ENCODE assay signal across 8 cellular contexts in genomic region chr1:156488566-156489165, GRCh38.
DNase-seq lines count a peak whose midpoint lies in the region; ATAC-seq and TF ChIP-seq lines count a peak whose summit lies in the region.

No MANE protein-coding gene starts in this region.

- peak overlapping the region; percentile 87 for H3K4me2 ChIP-seq in DOHH2 (ENCODE audit: low read length)

- peaks cover 98% of the 10 kb centered on the region for H3K79me2 ChIP-seq in DOHH2 (ENCODE audit: control insufficient read depth, low read length)

- H3K9me3 Mint-ChIP-seq in central memory CD8-positive, alpha-beta T cell, result no peaks in the 10 kb centered on the region
- no peaks in the 10 kb centered on the region for H3K9me3 Mint-ChIP-seq in stimulated activated naive CD8-positive, alpha-beta T cell treated with anti-CD3 and anti-CD28 coated beads, Interleukin-15, amount 100 ng/mL, for 72 hours

- H3K36me3 ChIP-seq in DOHH2 (ENCODE audit: control insufficient read depth, low read length), result peaks cover 82% of the 10 kb centered on the region
- H3K36me3 ChIP-seq in brain microvascular endothelial cell (replicated peaks), result no peaks in the 10 kb centered on the region

- peaks cover 91% of the 10 kb centered on the region for H3K4me1 Mint-ChIP-seq in central memory CD8-positive, alpha-beta T cell
- peaks cover 91% of the 10 kb centered on the region for H3K4me1 Mint-ChIP-seq in stimulated activated naive CD8-positive, alpha-beta T cell treated with anti-CD3 and anti-CD28 coated beads, Interleukin-15, amount 100 ng/mL, for 72 hours

- H3K36me3 Mint-ChIP-seq in central memory CD8-positive, alpha-beta T cell (ENCODE audit: insufficient read depth), result peaks cover 26% of the 10 kb centered on the region

- H3K4me3 Mint-ChIP-seq in central memory CD8-positive, alpha-beta T cell, result peak overlapping the region; percentile 70
- H3K4me3 Mint-ChIP-seq in stimulated activated naive CD8-positive, alpha-beta T cell treated with anti-CD3 and anti-CD28 coated beads, Interleukin-15, amount 100 ng/mL, for 72 hours, result peak overlapping the region; percentile 66 to 84

- TF ChIP-seq CTCF in DOHH2 (IDR thresholded peaks at IDR 0.05; ENCODE audit: low read depth, low read length, poor library complexity, severe bottlenecking), result no peak
- no peak for TF ChIP-seq CTCF in brain microvascular endothelial cell (IDR thresholded peaks at IDR 0.05; ENCODE audit: low read depth, low read length, missing control alignments)

- H3K4me3 ChIP-seq in DOHH2 (ENCODE audit: low read length) (peak overlapping the region; percentile 75), brain microvascular endothelial cell (ENCODE audit: low read depth, low read length) (no peak overlapping the region)

- no peaks in the 10 kb centered on the region for H3K9me3 ChIP-seq in DOHH2 (ENCODE audit: control insufficient read depth, insufficient read depth, low read length)

- no peaks in the 10 kb centered on the region for H4K20me1 ChIP-seq in DOHH2 (ENCODE audit: control insufficient read depth, insufficient read depth, low read depth, low read length)

- peaks cover 88% of the 10 kb centered on the region for H3K4me1 ChIP-seq in DOHH2 (ENCODE audit: control insufficient read depth, low read length)

- no peaks in the 10 kb centered on the region for H3K9me2 ChIP-seq in DOHH2 (replicated peaks; ENCODE audit: control insufficient read depth, low read length)

- peaks cover 21% of the 10 kb centered on the region for H3F3A ChIP-seq in DOHH2 (ENCODE audit: control insufficient read depth, insufficient read depth)

- ATAC-seq in GM19372 (IDR thresholded peaks at IDR 0.05; ENCODE audit: low read depth, unreplicated experiment) (peak; percentile 55), HG03432 (IDR thresholded peaks at IDR 0.05; ENCODE audit: unreplicated experiment) (peak; percentile 64)
- ATAC-seq in central memory CD8-positive, alpha-beta T cell (replicated peaks; ENCODE audit: extremely low read depth, poor library complexity, severe bottlenecking), result peak; percentile 43
- peak; percentile 88 for ATAC-seq in stimulated activated naive CD8-positive, alpha-beta T cell treated with anti-CD3 and anti-CD28 coated beads, Interleukin-15, amount 100 ng/mL, for 72 hours

- H3K27ac Mint-ChIP-seq in central memory CD8-positive, alpha-beta T cell (ENCODE audit: low read depth), result peak overlapping the region; percentile 94
- H3K27ac Mint-ChIP-seq in stimulated activated naive CD8-positive, alpha-beta T cell treated with anti-CD3 and anti-CD28 coated beads, Interleukin-15, amount 100 ng/mL, for 72 hours, result peak overlapping the region; percentile 69 to 89

- H3K27ac ChIP-seq in DOHH2 (ENCODE audit: low read depth, low read length), result peak overlapping the region; percentile 97
- H3K27ac ChIP-seq in brain microvascular endothelial cell, result no peak overlapping the region

- H3K27me3 ChIP-seq in DOHH2 (ENCODE audit: control insufficient read depth, low read length) (no peaks in the 10 kb centered on the region), brain microvascular endothelial cell (replicated peaks) (no peaks in the 10 kb centered on the region)

- no peak for DNase-seq in central memory CD8-positive, alpha-beta T cell (ENCODE audit: low spot score in 2 of 2)
- DNase-seq in stimulated activated naive CD8-positive, alpha-beta T cell treated with anti-CD3 and anti-CD28 coated beads, Interleukin-15, amount 100 ng/mL, for 72 hours, result peak; percentile 57 to 75
- DNase-seq in DMS79 treated with DMSO at 0.1 percent for 48 hours (lab: John Stamatoyannopoulos, UW), result no peak
- DNase-seq in NCI-H446 treated with DMSO at 0.1 percent for 48 hours (lab: John Stamatoyannopoulos, UW), result no peak
- DNase-seq in brain microvascular endothelial cell, result no peak

- H3K27me3 Mint-ChIP-seq in central memory CD8-positive, alpha-beta T cell, result no peaks in the 10 kb centered on the region
- no peaks in the 10 kb centered on the region for H3K27me3 Mint-ChIP-seq in stimulated activated naive CD8-positive, alpha-beta T cell treated with anti-CD3 and anti-CD28 coated beads, Interleukin-15, amount 100 ng/mL, for 72 hours

- in situ Hi-C loops in brain microvascular endothelial cell (cut with HindIII; ENCODE audit: low pct_ligation_motif_present, low sequenced_read_pairs), result no loop called here

Comparison
In these comparisons a context has a peak if more than half of its experiments do, and no peak if none do; other contexts are left out.
1. DNase-seq: peak in stimulated activated naive CD8-positive, alpha-beta T cell treated with anti-CD3 and anti-CD28 coated beads, Interleukin-15, amount 100 ng/mL, for 72 hours (2 of 2); none in central memory CD8-positive, alpha-beta T cell (0 of 2), DMS79 treated with DMSO at 0.1 percent for 48 hours (single experiment), NCI-H446 treated with DMSO at 0.1 percent for 48 hours (single experiment) and brain microvascular endothelial cell (single experiment).
2. Peak in every context shown above with its lines, with median percentiles within 50 percentile points of each other: ATAC-seq.